Comparison of ENCODE assay signal across 1 cellular context in genomic region chr4:150039790-150040189, GRCh38.
TF ChIP-seq lines count a peak whose summit lies in the region.

No MANE protein-coding gene starts in this region.

TF ChIP-seq in SK-N-SH, 30 proteins besides CTCF, POLR2A, EP300 and RAD21 (continued from another document):
- TF ChIP-seq REST (IDR thresholded peaks at IDR 0.05; ENCODE audit: low read depth, low read length) (no peak), NRF1 (IDR thresholded peaks at IDR 0.05; ENCODE audit: low read depth, low read length) (no peak), ZBTB33 (IDR thresholded peaks at IDR 0.05; ENCODE audit: borderline replicate concordance, low read depth) (no peak), RCOR1 (IDR thresholded peaks at IDR 0.05; ENCODE audit: low read length) (no peak), CHD2 (IDR thresholded peaks at IDR 0.05; ENCODE audit: low read length, partially characterized antibody) (no peak)
